Comparison of ENCODE assay signal across 23 cellular contexts in genomic region chr7:94012748-94013147, GRCh38. TPM values are rescaled to one million over a fixed set of nuclear protein-coding genes. Genes with fewer than 3 reads are reported as not detected.
DNase-seq lines count a peak whose midpoint lies in the region; TF ChIP-seq lines count a peak whose summit lies in the region.
"Had no signal": no experiment of that assay in that cellular context is flagged by ENCODE, and none has a peak within 500 bp of the region (broad histone marks: within the 10 kb centered on the region; RNA-seq: fewer than 3 reads in every experiment).

No MANE protein-coding gene starts in this region.

- H3K27me3 ChIP-seq in colonic mucosa (no peaks in the 10 kb centered on the region), HAP-1 (ENCODE audit: low read depth) (peaks cover 7% of the 10 kb centered on the region)
- H3K27me3 ChIP-seq: brain microvascular endothelial cell, esophagus squamous epithelium, gastroesophageal sphincter had no signal

- H3K27ac Mint-ChIP-seq in HFFc6: no peak overlapping the region
- H3K27ac Mint-ChIP-seq in glutamatergic neuron (ENCODE audit: unreplicated experiment): no peak overlapping the region
- H3K27ac Mint-ChIP-seq: CD4-positive, alpha-beta T cell; T-helper 17 cell had no signal

- H3K36me3 ChIP-seq in colonic mucosa (no peaks in the 10 kb centered on the region), HAP-1 (replicated peaks) (no peaks in the 10 kb centered on the region)
- H3K36me3 ChIP-seq: brain microvascular endothelial cell, esophagus squamous epithelium, gastroesophageal sphincter, prostate gland, SJSA1 had no signal

- in situ Hi-C loops in SK-MEL-5 (cut with HindIII; ENCODE audit: low pct_unique_long_range_greater_than_20kb, low sequenced_read_pairs) (no loop called here), HAP-1 (cut with MboI; ENCODE audit: low sequenced_read_pairs) (no loop called here)

- H3K4me1 Mint-ChIP-seq in HFFc6 (ENCODE audit: low read depth): no peaks in the 10 kb centered on the region
- H3K4me1 Mint-ChIP-seq in glutamatergic neuron (ENCODE audit: low read depth, unreplicated experiment): no peaks in the 10 kb centered on the region
- H3K4me1 Mint-ChIP-seq: T-helper 17 cell had no signal

- H3K4me3 ChIP-seq in colonic mucosa (no peak overlapping the region), HAP-1 (no peak overlapping the region)
- H3K4me3 ChIP-seq: esophagus squamous epithelium, gastroesophageal sphincter, prostate gland, SJSA1, skin epidermis had no signal

- H3K9me3 ChIP-seq in colonic mucosa (no peaks in the 10 kb centered on the region), HAP-1 (no peaks in the 10 kb centered on the region)
- H3K9me3 ChIP-seq: esophagus squamous epithelium, gastroesophageal sphincter, prostate gland, SJSA1 had no signal

- DNase-seq in EH (ENCODE audit: low read depth) (peak; percentile 7), HFFc6 (no peak), SK-MEL-5 (ENCODE audit: low read depth, low spot score) (peak; percentile 28), iPS-NIHi11 (ENCODE audit: low spot score) (peak; percentile 8), glutamatergic neuron (no peak), colonic mucosa (no peak), HAP-1 (ENCODE audit: low spot score in 2 of 2) (no peak), A172 (ENCODE audit: low spot score) (no peak)
- DNase-seq: activated naive CD4-positive, alpha-beta T cell treated with Interleukin-2 at 50 U/mL for 16 hours; activated T-cell treated with anti-CD3 and anti-CD28 coated beads, Interleukin-2, amount 50 U/mL, for 4 hours; brain microvascular endothelial cell; CD4-positive, alpha-beta T cell; effector memory CD4-positive, alpha-beta T cell; esophagus squamous epithelium; mammary epithelial cell; NCI-H1105 treated with DMSO at 0.1 percent for 48 hours; NCI-H2029 treated with DMSO at 0.1 percent for 48 hours; NCI-H345; T-helper 17 cell had no signal

- H3K4me1 ChIP-seq in colonic mucosa (no peaks in the 10 kb centered on the region), HAP-1 (no peaks in the 10 kb centered on the region)
- H3K4me1 ChIP-seq: esophagus squamous epithelium, gastroesophageal sphincter, prostate gland, SJSA1 had no signal

- intact Hi-C loops in colonic mucosa (cut with DNase I): no loop called here

- TF ChIP-seq CTCF in HFFc6 (IDR thresholded peaks at IDR 0.05) (peak; percentile 16; the same call in 1 of the 2 replicates), glutamatergic neuron (IDR thresholded peaks at IDR 0.05; ENCODE audit: partially characterized antibody, unreplicated experiment) (no peak), colonic mucosa (IDR thresholded peaks at IDR 0.05) (no peak)

- no peak overlapping the region for H3K9ac ChIP-seq in colonic mucosa (ENCODE audit: low read depth in 2 of 2, low read length in 2 of 2)

- H3K4me3 Mint-ChIP-seq in HFFc6: no peak overlapping the region
- H3K4me3 Mint-ChIP-seq in glutamatergic neuron (ENCODE audit: unreplicated experiment): no peak overlapping the region
- H3K4me3 Mint-ChIP-seq: activated T-cell treated with anti-CD3 and anti-CD28 coated beads, Interleukin-2, amount 50 U/mL, for 4 hours; CD4-positive, alpha-beta T cell; T-helper 17 cell had no signal

- H3K27ac ChIP-seq in colonic mucosa: no peak overlapping the region
- H3K27ac ChIP-seq: brain microvascular endothelial cell, esophagus squamous epithelium, gastroesophageal sphincter, prostate gland, SJSA1, skin epidermis had no signal

- H3K9me3 Mint-ChIP-seq in HFFc6 (peaks cover 5% of the 10 kb centered on the region; the same call in 1 of the 2 replicates), glutamatergic neuron (ENCODE audit: unreplicated experiment) (no peaks in the 10 kb centered on the region)
- H3K9me3 Mint-ChIP-seq: activated T-cell treated with anti-CD3 and anti-CD28 coated beads, Interleukin-2, amount 50 U/mL, for 4 hours; CD4-positive, alpha-beta T cell had no signal

- H3K36me3 Mint-ChIP-seq in HFFc6 (ENCODE audit: low read depth): 0 out of 2 replicates have a peak, but pooled peaks cover 10% of the 10 kb centered on the region
- H3K36me3 Mint-ChIP-seq in glutamatergic neuron (ENCODE audit: unreplicated experiment): no peaks in the 10 kb centered on the region

- H3K27me3 Mint-ChIP-seq in HFFc6 (ENCODE audit: insufficient read depth): no peaks in the 10 kb centered on the region; the same call in 1 of the 2 replicates
- no peaks in the 10 kb centered on the region for H3K27me3 Mint-ChIP-seq in glutamatergic neuron (ENCODE audit: unreplicated experiment)

RNA-seq across cellular contexts. Expression of gene BET1, which starts 8.6 kb away (rescaled TPM):
- total RNA-seq in HFFc6 (2021; fragmentation: NEBNext Ultra II Directional; extraction: Animal tissue kit (Norgen Biotek cat#: 25700)): 10 to 100 TPM; 26.4 to 36.5 (median 30.5) TPM
- 59.3 and 62.4 TPM in 2 replicates for total RNA-seq in SK-MEL-5 (2014; rRNA removed; shearing (Covaris generic))
- polyA plus RNA-seq in SK-MEL-5 (2015; cell fraction: cytosol; rRNA removed): 39.5 and 42.0 TPM in 2 replicates
- polyA plus RNA-seq in SK-MEL-5 (2015; cell fraction: nucleus; rRNA removed): 39.3 and 40.3 TPM in 2 replicates
- total RNA-seq in glutamatergic neuron (ENCODE audit: unreplicated experiment) (14.5 TPM), colonic mucosa (10 to 100 TPM; 22.2 to 22.5 TPM)
- 53.1 and 62.2 TPM in 2 replicates for total RNA-seq in A172 (2014; rRNA removed; shearing (Covaris generic))

Comparison
In these comparisons a context has a peak if more than half of its experiments do, and no peak if none do; other contexts are left out.
1. DNase-seq: peak in EH (single experiment), SK-MEL-5 (single experiment) and iPS-NIHi11 (single experiment); none in HFFc6 (single experiment), glutamatergic neuron (single experiment), colonic mucosa (single experiment), HAP-1 (0 of 2) and A172 (single experiment).